ENCODE assay signal across 34 cellular contexts in the genomic region with DNA sequence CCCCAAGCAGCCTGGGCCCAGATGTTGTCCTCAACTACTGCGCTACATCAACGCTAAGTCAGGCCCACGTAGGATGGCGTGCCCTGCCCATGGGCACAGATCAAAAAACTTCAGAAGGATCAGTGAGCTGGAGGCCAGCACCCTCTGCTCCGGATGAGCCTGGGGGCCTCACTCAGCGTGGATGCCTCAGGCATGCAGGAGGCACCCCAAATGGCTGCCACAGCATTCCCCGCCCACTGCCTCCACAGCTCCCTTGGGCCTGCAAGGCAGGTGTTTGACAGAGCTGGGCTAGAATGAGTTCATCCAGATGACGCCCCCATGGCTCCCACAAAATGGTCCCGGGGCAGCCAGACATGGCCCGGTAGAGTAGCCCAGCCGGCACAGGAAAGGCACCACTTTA. TPM values are rescaled to one million over a fixed set of nuclear protein-coding genes. Genes with fewer than 3 reads are reported as not detected.
"Had no signal": no experiment of that assay in that cellular context is flagged by ENCODE, and none has a peak within 500 bp of the region (broad histone marks: within the 10 kb centered on the region; RNA-seq: fewer than 3 reads in every experiment).

No MANE protein-coding gene starts in this region.

- H3K36me3 ChIP-seq: adrenal gland, breast epithelium, Peyer's patch, SJCRH30, WERI-Rb-1 had no signal

- FAIRE-seq: astrocyte had no signal

- DNase-seq: activated CD4-positive, alpha-beta T cell treated with anti-CD3 and anti-CD28 coated beads, Interleukin-2, amount 10 ng/mL, durations not matched to agents 24 days and 14 days; activated CD4-positive, alpha-beta T cell treated with anti-CD3 and anti-CD28 coated beads, Interleukin-2, amount 50 U/mL, for 4 hours; activated CD4-positive, CD25-positive, alpha-beta regulatory T cell; activated CD8-positive, alpha-beta T cell treated with anti-CD3 and anti-CD28 coated beads for 36 hours; activated gamma-delta T cell treated with Interleukin-2 at 50 U/mL for 16 hours; activated naive CD4-positive, alpha-beta T cell treated with anti-CD3 and anti-CD28 coated beads for 36 hours; activated T-cell treated with anti-CD3 and anti-CD28 coated beads, Interleukin-2, amount 50 U/mL, for 4 hours; adrenal gland; body of pancreas; MM.1S; MV-4-11; NCI-H1092; NCI-H1436 treated with DMSO at 0.1 percent for 48 hours; NCI-H1694 treated with DMSO at 0.1 percent for 48 hours; NCI-H2029; NCI-H345; NCI-H524 treated with DMSO at 0.1 percent for 48 hours; PC-3; Peyer's patch; RPMI8226; SJCRH30; T1000; WERI-Rb-1 had no signal

- H3K27ac ChIP-seq: adrenal gland, body of pancreas, breast epithelium, KMS-11, Peyer's patch, SJCRH30, SK-N-MC, WERI-Rb-1 had no signal

- H3K27me3 ChIP-seq: adrenal gland, body of pancreas, breast epithelium, Peyer's patch, SJCRH30 had no signal

- H3K36me3 Mint-ChIP-seq: activated naive CD4-positive, alpha-beta T cell treated with anti-CD3 and anti-CD28 coated beads, Interleukin-2, amount 50 U/mL, for 72 hours had no signal

- ATAC-seq: activated CD8-positive, alpha-beta T cell treated with anti-CD3 and anti-CD28 coated beads for 36 hours; activated naive CD4-positive, alpha-beta T cell treated with anti-CD3 and anti-CD28 coated beads, Interleukin-2, amount 50 U/mL, for 72 hours; activated T-cell treated with anti-CD3 and anti-CD28 coated beads, Interleukin-2, amount 50 U/mL, for 4 hours; body of pancreas; PC-3 had no signal

- H3K4me2 ChIP-seq: KMS-11 had no signal

- H3K4me1 Mint-ChIP-seq: activated CD4-positive, alpha-beta T cell treated with anti-CD3 and anti-CD28 coated beads, Interleukin-2, amount 10 ng/mL, durations not matched to agents 24 days and 14 days had no signal

- H3K27me3 Mint-ChIP-seq: activated CD8-positive, alpha-beta T cell treated with anti-CD3 and anti-CD28 coated beads for 36 hours had no signal

- H3K9me3 Mint-ChIP-seq: activated CD4-positive, alpha-beta T cell treated with anti-CD3 and anti-CD28 coated beads, Interleukin-2, amount 10 ng/mL, durations not matched to agents 24 days and 14 days; activated CD8-positive, alpha-beta T cell treated with anti-CD3 and anti-CD28 coated beads for 36 hours; activated naive CD4-positive, alpha-beta T cell treated with anti-CD3 and anti-CD28 coated beads for 36 hours; activated naive CD4-positive, alpha-beta T cell treated with anti-CD3 and anti-CD28 coated beads, Interleukin-2, amount 50 U/mL, for 72 hours; activated T-cell treated with anti-CD3 and anti-CD28 coated beads, Interleukin-2, amount 50 U/mL, for 4 hours; activated T-helper 1 cell treated with anti-CD3 and anti-CD28 coated beads, Interleukin-12 subunit alpha, Interleukin-12 subunit beta, Interleukin-2, Interleukin-4 antibody, amounts not matched to agents 30 ng/mL and 10 ng/mL and 1 ng/mL, durations not matched to agents 14 hours and 24 hours and 36 hours had no signal

- H3K9ac ChIP-seq: KMS-11 had no signal

- H3K4me3 Mint-ChIP-seq: activated CD4-positive, alpha-beta T cell treated with anti-CD3 and anti-CD28 coated beads, Interleukin-2, amount 10 ng/mL, durations not matched to agents 24 days and 14 days; activated CD8-positive, alpha-beta T cell treated with anti-CD3 and anti-CD28 coated beads for 36 hours; activated naive CD4-positive, alpha-beta T cell treated with anti-CD3 and anti-CD28 coated beads for 36 hours; activated T-cell treated with anti-CD3 and anti-CD28 coated beads, Interleukin-2, amount 50 U/mL, for 4 hours; activated T-helper 1 cell treated with anti-CD3 and anti-CD28 coated beads, Interleukin-12 subunit alpha, Interleukin-12 subunit beta, Interleukin-2, Interleukin-4 antibody, amounts not matched to agents 30 ng/mL and 10 ng/mL and 1 ng/mL, durations not matched to agents 14 hours and 24 hours and 36 hours had no signal

- H3K9me3 ChIP-seq: adrenal gland, body of pancreas, breast epithelium, Peyer's patch, SJCRH30 had no signal

- H3K4me3 ChIP-seq: adrenal gland, body of pancreas, breast epithelium, Peyer's patch, SJCRH30, SK-N-MC had no signal

- H3K4me1 ChIP-seq: breast epithelium, Peyer's patch, SJCRH30 had no signal

- H3K27ac Mint-ChIP-seq: activated CD4-positive, alpha-beta T cell treated with anti-CD3 and anti-CD28 coated beads, Interleukin-2, amount 10 ng/mL, durations not matched to agents 24 days and 14 days; activated CD8-positive, alpha-beta T cell treated with anti-CD3 and anti-CD28 coated beads for 36 hours; activated naive CD4-positive, alpha-beta T cell treated with anti-CD3 and anti-CD28 coated beads for 36 hours; activated naive CD4-positive, alpha-beta T cell treated with anti-CD3 and anti-CD28 coated beads, Interleukin-2, amount 50 U/mL, for 72 hours; activated T-helper 1 cell treated with anti-CD3 and anti-CD28 coated beads, Interleukin-12 subunit alpha, Interleukin-12 subunit beta, Interleukin-2, Interleukin-4 antibody, amounts not matched to agents 30 ng/mL and 10 ng/mL and 1 ng/mL, durations not matched to agents 14 hours and 24 hours and 36 hours had no signal

RNA-seq across cellular contexts. Expression of a gene that starts 7.1 kb away (rescaled TPM):
- total RNA-seq: activated CD4-positive, alpha-beta T cell treated with anti-CD3 and anti-CD28 coated beads, Interleukin-2, amount 10 ng/mL, durations not matched to agents 24 days and 14 days; activated CD8-positive, alpha-beta memory T cell treated with anti-CD3 and anti-CD28 coated beads for 36 hours; activated CD8-positive, alpha-beta T cell treated with anti-CD3 and anti-CD28 coated beads for 36 hours; activated naive CD4-positive, alpha-beta T cell treated with anti-CD3 and anti-CD28 coated beads for 36 hours; activated naive CD4-positive, alpha-beta T cell treated with anti-CD3 and anti-CD28 coated beads, Interleukin-2, amount 50 U/mL, for 72 hours; activated T-helper 1 cell treated with anti-CD3 and anti-CD28 coated beads, Interleukin-12 subunit alpha, Interleukin-12 subunit beta, Interleukin-2, Interleukin-4 antibody, amounts not matched to agents 30 ng/mL and 10 ng/mL and 1 ng/mL, durations not matched to agents 14 hours and 24 hours and 36 hours; LHCN-M2; NCI-H460; PC-3; Peyer's patch; SJCRH30; T-helper 1 cell treated with Interleukin-12 subunit alpha and Interleukin-12 subunit beta and Interleukin-4 antibody, amounts not matched to agents 30 ng/mL and 1 ng/mL, for 36 hours; T-helper 2 cell treated with Interferon-gamma antibody and Interleukin-4, amounts not matched to agents 100 ng/mL and 5 ng/mL, for 36 hours had no signal
